In genomic region chr4:26557164-26557563, GRCh38 we compare ENCODE assay signal across 10 cellular contexts. TPM values are rescaled to one million over a fixed set of nuclear protein-coding genes. Genes with fewer than 3 reads are reported as not detected.
DNase-seq lines count a peak whose midpoint lies in the region; ATAC-seq and TF ChIP-seq lines count a peak whose summit lies in the region.
"Had no signal": no experiment of that assay in that cellular context is flagged by ENCODE, and none has a peak within 500 bp of the region (broad histone marks: within the 10 kb centered on the region; RNA-seq: fewer than 3 reads in every experiment).

No MANE protein-coding gene starts in this region.

- no peaks in the 10 kb centered on the region for H3K27me3 ChIP-seq in osteoblast (ENCODE audit: insufficient read depth, low read length)

- H3K4me3 ChIP-seq in cardiac fibroblast (replicated peaks in 1 of 2; ENCODE audit: low read depth in 2 of 2, low read length in 2 of 2): no peak overlapping the region
- H3K4me3 ChIP-seq in osteoblast (ENCODE audit: insufficient read depth, low read length): no peak overlapping the region

- DNase-seq in EL (peak; percentile 87), NCI-H2029 (lab: John Stamatoyannopoulos, UW) (peak; percentile 13), cardiac fibroblast (ENCODE audit: low read depth in 2 of 2) (peak; percentile 65 to 92), osteoblast (ENCODE audit: insufficient read length, low spot score, missing footprints) (peak; percentile 77), Kasumi-1 (lab: John Stamatoyannopoulos, UW) (no peak)
- no peak for DNase-seq in activated naive CD4-positive, alpha-beta T cell treated with Interleukin-2 at 50 U/mL for 16 hours
- DNase-seq: islet precursor cell, natural killer cell had no signal

- H3K27ac ChIP-seq in osteoblast (ENCODE audit: low read depth, low read length): peak overlapping the region; percentile 93

- ATAC-seq in GM18519 (IDR thresholded peaks at IDR 0.05; ENCODE audit: low FRiP score, unreplicated experiment) (no peak), GM21529 (IDR thresholded peaks at IDR 0.05; ENCODE audit: unreplicated experiment) (no peak)
- ATAC-seq: natural killer cell had no signal

- peaks cover 27% of the 10 kb centered on the region for H3K4me1 ChIP-seq in osteoblast (ENCODE audit: insufficient read depth, low read length)

- H3K9me3 ChIP-seq in osteoblast (ENCODE audit: low read depth, low read length): no peaks in the 10 kb centered on the region

- no peaks in the 10 kb centered on the region for H3K36me3 ChIP-seq in osteoblast (ENCODE audit: insufficient read depth, low read length)

- H3K79me2 ChIP-seq in osteoblast (ENCODE audit: insufficient read depth, low read length): no peaks in the 10 kb centered on the region

- no peak for TF ChIP-seq CTCF in cardiac fibroblast (IDR thresholded peaks at IDR 0.05; ENCODE audit: low read depth, low read length)
- TF ChIP-seq CTCF in osteoblast (IDR thresholded peaks at IDR 0.05; ENCODE audit: extremely low read depth, low read depth, low read length): no peak

- no peaks in the 10 kb centered on the region for H4K20me1 ChIP-seq in osteoblast (ENCODE audit: insufficient read depth, low read length)

- H3K4me2 ChIP-seq in osteoblast (ENCODE audit: insufficient read depth, low read length): no peak overlapping the region

- no peak overlapping the region for H2AFZ ChIP-seq in osteoblast (ENCODE audit: low read length)

RNA-seq across cellular contexts. Expression of gene TBC1D19, which starts 26.7 kb away (rescaled TPM):
- total RNA-seq in osteoblast: 49.2 and 56.1 TPM in 2 replicates

Comparison
In these comparisons a context has a peak if more than half of its experiments do, and no peak if none do; other contexts are left out.
1. DNase-seq: peak in EL (single experiment), NCI-H2029 (single experiment), cardiac fibroblast (2 of 2) and osteoblast (single experiment); none in activated naive CD4-positive, alpha-beta T cell treated with Interleukin-2 at 50 U/mL for 16 hours (single experiment) and Kasumi-1 (0 of 2).